In the genomic region with DNA sequence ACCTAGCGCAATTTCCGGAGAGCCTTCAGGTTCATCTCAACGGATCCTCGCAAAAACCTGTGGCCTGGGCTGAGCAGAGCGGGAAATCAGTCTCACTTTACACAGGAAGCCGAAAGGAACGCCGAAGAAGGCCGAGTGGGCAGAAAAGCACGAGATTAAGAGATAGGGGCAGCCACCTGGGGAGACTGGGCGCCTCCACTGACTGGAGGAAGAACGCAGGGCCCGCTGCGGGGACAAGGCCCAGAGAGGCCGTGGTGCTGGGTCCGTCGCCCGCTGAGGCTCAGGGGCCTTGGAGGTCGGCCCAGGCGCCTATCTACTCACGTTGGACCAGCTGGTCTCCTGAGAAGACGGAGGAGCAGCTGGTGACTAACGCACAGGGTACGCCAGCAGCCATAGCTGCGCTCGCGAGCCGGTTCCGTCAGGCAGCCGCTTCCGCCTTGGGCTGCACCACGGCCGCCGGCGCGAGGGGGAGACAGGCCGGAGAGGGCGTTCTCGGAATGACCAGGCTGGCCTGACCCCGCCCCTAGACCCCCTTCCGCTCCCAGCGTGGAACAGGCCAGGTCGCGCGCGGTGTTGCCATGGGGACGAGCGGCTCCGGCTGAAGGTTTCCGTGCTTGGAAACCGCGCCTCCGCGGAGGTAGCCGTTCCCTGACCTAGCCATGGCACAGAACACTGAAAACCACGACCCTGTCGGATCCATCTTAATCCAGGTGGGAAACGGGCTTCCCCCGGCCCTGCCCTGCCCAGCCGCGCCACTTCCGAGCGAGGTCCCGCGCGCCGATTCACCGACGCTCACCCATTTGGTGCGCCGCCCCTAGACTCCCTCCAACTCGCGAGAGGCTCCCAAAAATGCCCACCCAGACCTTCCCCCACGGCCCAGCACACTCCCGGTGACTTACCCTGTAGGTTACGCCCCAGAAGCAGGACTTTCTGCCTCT, we compare ENCODE assay signal across 1 cellular context.
TF ChIP-seq lines count a peak whose summit lies in the region.

Gene AAGAB, minus strand, starts transcription at position 424 of the 938 bp plus-strand sequence. Its CDS starts 30 bp downstream, at position 394.
Gene IQCH, plus strand, starts transcription at position 549 of the 938 bp plus-strand sequence. Its CDS starts 111 bp downstream, at position 660.

TF ChIP-seq in HCT116, 20 proteins besides CTCF, POLR2A, EP300 and RAD21 (continued from another document):
- TF ChIP-seq REST (IDR thresholded peaks at IDR 0.05; ENCODE audit: low read depth) (no peak), POLR2AphosphoS5 (IDR thresholded peaks at IDR 0.05; ENCODE audit: low read depth, low read length) (peak; percentile 92), SRF (IDR thresholded peaks at IDR 0.05; ENCODE audit: low read depth) (no peak; the same call in 1 of the 2 replicates), JUND (IDR thresholded peaks at IDR 0.05) (peak; percentile 90), FOSL1 (IDR thresholded peaks at IDR 0.05; ENCODE audit: low read depth) (peak; percentile 18; the same call in 1 of the 2 replicates), SIN3A (IDR thresholded peaks at IDR 0.05; ENCODE audit: low read depth) (peak; percentile 92), TCF7L2 (IDR thresholded peaks at IDR 0.05; ENCODE audit: borderline replicate concordance, extremely low read depth, insufficient read depth, insufficient read length) (peak; percentile 34), SP1 (IDR thresholded peaks at IDR 0.05; ENCODE audit: low read depth) (peak; percentile 100), YY1 (IDR thresholded peaks at IDR 0.05; ENCODE audit: extremely low read depth, insufficient replicate concordance, low read depth, low read length) (peak; percentile 89), ZFX (IDR thresholded peaks at IDR 0.05) (peak; percentile 70), EZH2phosphoT487 (IDR thresholded peaks at IDR 0.05; ENCODE audit: borderline replicate concordance) (no peak), CEBPB (IDR thresholded peaks at IDR 0.05; ENCODE audit: low read depth) (no peak), ZNF274 (IDR thresholded peaks at IDR 0.05; ENCODE audit: low read depth, low read length) (no peak), ATF3 (IDR thresholded peaks at IDR 0.05) (no peak)
